Comparison of ENCODE assay signal across 24 cellular contexts in the genomic region with DNA sequence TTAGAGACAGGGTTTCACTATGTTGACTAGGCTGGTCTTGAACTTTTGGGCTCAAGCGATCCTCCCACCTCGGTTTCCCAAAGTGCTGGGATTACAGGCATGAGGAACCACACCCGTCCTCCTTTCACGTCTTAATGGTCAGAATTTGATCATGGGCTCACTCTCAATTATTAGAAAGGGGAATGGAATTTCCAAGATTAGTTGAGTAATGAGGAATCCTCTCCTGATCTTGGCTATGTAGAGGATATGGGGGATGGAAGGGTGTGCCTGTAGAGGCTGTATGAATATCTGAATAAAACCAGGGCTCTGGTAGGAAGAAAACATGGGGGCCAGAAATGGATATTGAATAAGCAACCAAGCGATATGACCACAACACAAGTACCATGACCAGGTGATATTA. TPM values are rescaled to one million over a fixed set of nuclear protein-coding genes. Genes with fewer than 3 reads are reported as not detected.
DNase-seq lines count a peak whose midpoint lies in the region; ATAC-seq, FAIRE-seq and TF ChIP-seq lines count a peak whose summit lies in the region.
"Had no signal": no experiment of that assay in that cellular context is flagged by ENCODE, and none has a peak within 500 bp of the region (broad histone marks: within the 10 kb centered on the region; RNA-seq: fewer than 3 reads in every experiment).

No MANE protein-coding gene starts in this region.

- no peaks in the 10 kb centered on the region for H3K27me3 Mint-ChIP-seq in astrocyte (ENCODE audit: low read depth, unreplicated experiment)
- H3K27me3 Mint-ChIP-seq: activated CD4-positive, alpha-beta T cell treated with anti-CD3 and anti-CD28 coated beads for 36 hours; T-cell had no signal

- H3K9me3 Mint-ChIP-seq in astrocyte (ENCODE audit: unreplicated experiment): no peaks in the 10 kb centered on the region
- H3K9me3 Mint-ChIP-seq: activated naive CD4-positive, alpha-beta T cell treated with anti-CD3 and anti-CD28 coated beads, Interleukin-2, amount 50 U/mL, for 72 hours; endodermal cell; T-cell had no signal

- DNase-seq in AG08395 (ENCODE audit: low spot score) (peak; percentile 78), HS-5 (ENCODE audit: low read depth) (peak; percentile 89), astrocyte (ENCODE audit: low read depth) (peak; percentile 82), hepatic stellate cell (ENCODE audit: low spot score) (peak; percentile 74), NCI-H2227 treated with DMSO at 0.1 percent for 48 hours (lab: John Stamatoyannopoulos, UW) (no peak)
- no peak for DNase-seq in NK-92 treated with Interleukin-12 subunit alpha and Interleukin-12 subunit beta, amount 100 ng/mL, for 24 hours (lab: John Stamatoyannopoulos, UW)
- DNase-seq: activated CD4-positive, alpha-beta T cell treated with anti-CD3 and anti-CD28 coated beads for 36 hours; endodermal cell; GF-D8; NCI-H1436 treated with DMSO at 0.1 percent for 48 hours; NCI-H2171; NCI-H774; SHP77 treated with DMSO at 0.1 percent for 48 hours; stimulated activated CD4-positive, alpha-beta T cell treated with anti-CD3 and anti-CD28 coated beads, Interleukin-4, amount 100 ng/mL, for 4 hours; T-cell; upper lobe of left lung had no signal

- no peaks in the 10 kb centered on the region for H3K36me3 ChIP-seq in astrocyte (ENCODE audit: insufficient read depth, low read length)
- H3K36me3 ChIP-seq: HAP-1, neutrophil, upper lobe of left lung had no signal

- H3K4me2 ChIP-seq in astrocyte (ENCODE audit: low read length): peak overlapping the region; percentile 0
- H3K4me2 ChIP-seq: A549 had no signal

- H3K9me3 ChIP-seq in astrocyte (ENCODE audit: insufficient read depth, low read depth, low read length): no peaks in the 10 kb centered on the region
- H3K9me3 ChIP-seq: A549, HAP-1, neutrophil, upper lobe of left lung had no signal

- ATAC-seq in HG03039 (IDR thresholded peaks at IDR 0.05; ENCODE audit: unreplicated experiment) (no peak), GM18498 (IDR thresholded peaks at IDR 0.05; ENCODE audit: unreplicated experiment) (no peak)
- ATAC-seq: activated CD4-positive, alpha-beta T cell treated with anti-CD3 and anti-CD28 coated beads for 36 hours; activated naive CD4-positive, alpha-beta T cell treated with anti-CD3 and anti-CD28 coated beads, Interleukin-2, amount 50 U/mL, for 72 hours; GM12878; T-cell had no signal

- H3K9ac ChIP-seq in astrocyte (ENCODE audit: low read length): no peak overlapping the region

- no peak overlapping the region for H3K4me3 Mint-ChIP-seq in astrocyte (ENCODE audit: unreplicated experiment)
- H3K4me3 Mint-ChIP-seq: activated CD4-positive, alpha-beta T cell treated with anti-CD3 and anti-CD28 coated beads for 36 hours; endodermal cell; T-cell had no signal

- H3K27ac Mint-ChIP-seq in astrocyte (ENCODE audit: unreplicated experiment): no peak overlapping the region
- H3K27ac Mint-ChIP-seq: activated CD4-positive, alpha-beta T cell treated with anti-CD3 and anti-CD28 coated beads for 36 hours; activated naive CD4-positive, alpha-beta T cell treated with anti-CD3 and anti-CD28 coated beads, Interleukin-2, amount 50 U/mL, for 72 hours; endodermal cell; T-cell had no signal

- no peak overlapping the region for H2AFZ ChIP-seq in astrocyte (ENCODE audit: low read depth, low read length)

- no peak for FAIRE-seq in astrocyte (lab: Jason Lieb, UNC)
- FAIRE-seq: A549, colon, GM12878 had no signal

- no peaks in the 10 kb centered on the region for H3K36me3 Mint-ChIP-seq in astrocyte (ENCODE audit: low read depth, unreplicated experiment)
- H3K36me3 Mint-ChIP-seq: activated naive CD4-positive, alpha-beta T cell treated with anti-CD3 and anti-CD28 coated beads, Interleukin-2, amount 50 U/mL, for 72 hours; T-cell had no signal

- peaks cover 4% of the 10 kb centered on the region for H3K4me1 Mint-ChIP-seq in astrocyte (ENCODE audit: low read depth, unreplicated experiment)
- H3K4me1 Mint-ChIP-seq: activated CD4-positive, alpha-beta T cell treated with anti-CD3 and anti-CD28 coated beads for 36 hours; endodermal cell; T-cell had no signal

- H3K27ac ChIP-seq in astrocyte (ENCODE audit: low read depth, low read length): peak overlapping the region; percentile 28
- H3K27ac ChIP-seq: neutrophil, upper lobe of left lung had no signal

- H3K79me2 ChIP-seq in astrocyte (ENCODE audit: insufficient read depth, low read length): no peaks in the 10 kb centered on the region

- H3K4me3 ChIP-seq in astrocyte (ENCODE audit: insufficient read depth, low read depth, low read length): no peak overlapping the region
- H3K4me3 ChIP-seq: A549, GM12878, HAP-1, upper lobe of left lung had no signal

- H3K27me3 ChIP-seq in astrocyte (ENCODE audit: insufficient read depth, low read length): no peaks in the 10 kb centered on the region
- H3K27me3 ChIP-seq: neutrophil, upper lobe of left lung had no signal

- peaks cover 18% of the 10 kb centered on the region for H3K4me1 ChIP-seq in astrocyte (ENCODE audit: insufficient read depth, low read length)
- H3K4me1 ChIP-seq: HAP-1 had no signal

- no peaks in the 10 kb centered on the region for H4K20me1 ChIP-seq in astrocyte (ENCODE audit: insufficient read depth, low read length)

- TF ChIP-seq CTCF in astrocyte (IDR thresholded peaks at IDR 0.05; ENCODE audit: insufficient read depth, low read depth, low read length): no peak

RNA-seq across cellular contexts. Expression of a gene that starts 25.9 kb away (rescaled TPM):
- total RNA-seq in astrocyte: 104 and 126 TPM in 2 replicates

Comparison
In these comparisons a context has a peak if more than half of its experiments do, and no peak if none do; other contexts are left out.
1. DNase-seq: peak in AG08395 (single experiment), HS-5 (single experiment), astrocyte (single experiment) and hepatic stellate cell (single experiment); none in NCI-H2227 treated with DMSO at 0.1 percent for 48 hours (single experiment) and NK-92 treated with Interleukin-12 subunit alpha and Interleukin-12 subunit beta, amount 100 ng/mL, for 24 hours (single experiment).